18 cellular contexts compared by ENCODE assay signal in the genomic region with DNA sequence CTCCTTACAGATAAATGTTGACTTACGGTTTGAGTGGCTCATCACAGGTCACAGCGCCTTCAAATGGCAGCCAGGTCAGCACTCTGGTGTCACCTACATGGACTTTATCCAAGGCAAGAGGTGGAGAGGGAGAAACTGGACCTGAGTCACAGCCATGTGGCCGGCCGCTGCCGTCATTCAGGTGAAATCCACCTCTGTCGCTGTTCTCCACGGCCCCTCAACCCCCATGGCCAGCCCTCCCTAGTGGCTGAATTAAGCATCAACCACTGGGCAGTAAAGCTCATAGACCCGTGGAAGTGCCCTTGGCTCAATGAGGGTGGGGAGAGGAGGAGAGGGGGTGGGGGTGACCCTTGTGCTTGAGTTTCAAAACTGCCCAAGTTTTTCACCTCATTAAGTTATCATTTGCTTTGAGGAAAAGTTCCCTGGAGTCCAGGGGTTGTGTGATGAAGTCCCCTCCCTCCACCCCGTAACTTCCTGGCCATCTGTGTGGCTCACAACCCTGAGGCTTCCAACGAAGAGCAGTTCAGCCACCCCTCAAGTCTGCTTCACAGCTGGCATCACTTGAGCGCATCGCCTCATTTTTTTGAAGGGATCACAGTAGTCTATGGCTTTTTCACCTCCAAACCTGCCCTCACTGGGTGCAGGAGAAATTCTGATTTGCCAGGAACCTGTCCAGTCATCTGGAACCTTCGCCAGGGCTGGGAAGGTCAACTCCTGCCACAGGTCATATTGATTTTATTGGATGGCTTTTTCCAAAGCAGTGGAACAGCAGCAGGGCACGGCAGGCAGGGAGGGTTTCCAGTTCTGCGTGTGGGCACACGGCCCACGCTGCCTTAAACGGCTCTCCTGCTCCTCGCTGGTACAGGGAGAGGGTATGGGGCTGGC. TPM values are rescaled to one million over a fixed set of nuclear protein-coding genes. Genes with fewer than 3 reads are reported as not detected.
"Had no signal": no experiment of that assay in that cellular context is flagged by ENCODE, and none has a peak within 500 bp of the region (broad histone marks: within the 10 kb centered on the region; RNA-seq: fewer than 3 reads in every experiment).

No MANE protein-coding gene starts in this region.

- H3K36me3 ChIP-seq: breast epithelium, esophagus muscularis mucosa, spleen, tibial nerve, WERI-Rb-1 had no signal

- H3K27me3 ChIP-seq: breast epithelium, esophagus muscularis mucosa, tibial nerve had no signal

- ATAC-seq: activated CD8-positive, alpha-beta T cell treated with anti-CD3 and anti-CD28 coated beads, Interleukin-2, amount 10 ng/mL, durations not matched to agents 7 days and 5 days; sciatic nerve; stimulated activated naive B cell treated with anti-CD40 and anti-IgM and Interleukin-4, amounts not matched to agents 10 μg/mL and 1 μg/mL and 100 μg/mL, for 72 hours; T-cell had no signal

- H3K4me3 ChIP-seq: breast epithelium, esophagus muscularis mucosa, spleen, tibial nerve had no signal

- H3K27ac Mint-ChIP-seq: activated CD8-positive, alpha-beta T cell treated with anti-CD3 and anti-CD28 coated beads, Interleukin-2, amount 10 ng/mL, durations not matched to agents 7 days and 5 days; progenitor cell of endocrine pancreas; stimulated activated naive B cell treated with anti-CD40 and anti-IgM and Interleukin-4, amounts not matched to agents 10 μg/mL and 1 μg/mL and 100 μg/mL, for 72 hours; T-cell had no signal

- H3K4me1 Mint-ChIP-seq: stimulated activated naive B cell treated with anti-CD40 and anti-IgM and Interleukin-4, amounts not matched to agents 10 μg/mL and 1 μg/mL and 100 μg/mL, for 72 hours; T-cell had no signal

- H3K27ac ChIP-seq: breast epithelium, esophagus muscularis mucosa, spleen, tibial nerve, WERI-Rb-1 had no signal

- H3K4me1 ChIP-seq: breast epithelium, spleen, tibial nerve had no signal

- H3K9me3 ChIP-seq: breast epithelium, esophagus muscularis mucosa, tibial nerve had no signal

- DNase-seq: activated CD4-positive, alpha-beta T cell treated with anti-CD3 and anti-CD28 coated beads for 48 hours; activated CD8-positive, alpha-beta memory T cell treated with anti-CD3 and anti-CD28 coated beads, Interleukin-2, amount 50 U/mL, for 48 hours; activated CD8-positive, alpha-beta T cell treated with anti-CD3 and anti-CD28 coated beads, Interleukin-2, amount 10 ng/mL, durations not matched to agents 7 days and 5 days; aorta; glutamatergic neuron; midbrain; nucleus accumbens; spleen; stimulated activated CD4-positive, alpha-beta T cell treated with anti-CD3 and anti-CD28 coated beads, Interleukin-1b, Interleukin-23, amount 100 ng/mL, for 48 hours; stimulated activated naive B cell treated with anti-CD40 and anti-IgM and Interleukin-4, amounts not matched to agents 10 μg/mL and 1 μg/mL and 100 μg/mL, for 72 hours; T-cell; WERI-Rb-1 had no signal

- H3K36me3 Mint-ChIP-seq: T-cell had no signal

- H3K4me3 Mint-ChIP-seq: activated CD8-positive, alpha-beta T cell treated with anti-CD3 and anti-CD28 coated beads, Interleukin-2, amount 10 ng/mL, durations not matched to agents 7 days and 5 days; stimulated activated naive B cell treated with anti-CD40 and anti-IgM and Interleukin-4, amounts not matched to agents 10 μg/mL and 1 μg/mL and 100 μg/mL, for 72 hours; T-cell had no signal

RNA-seq across cellular contexts. Expression of a gene that starts 43.5 kb away (rescaled TPM):
- total RNA-seq: activated CD8-positive, alpha-beta T cell treated with anti-CD3 and anti-CD28 coated beads, Interleukin-2, amount 10 ng/mL, durations not matched to agents 7 days and 5 days; dermis microvascular lymphatic vessel endothelial cell; progenitor cell of endocrine pancreas; T-cell had no signal
